Comparison of ENCODE assay signal across 27 cellular contexts in the genomic region with DNA sequence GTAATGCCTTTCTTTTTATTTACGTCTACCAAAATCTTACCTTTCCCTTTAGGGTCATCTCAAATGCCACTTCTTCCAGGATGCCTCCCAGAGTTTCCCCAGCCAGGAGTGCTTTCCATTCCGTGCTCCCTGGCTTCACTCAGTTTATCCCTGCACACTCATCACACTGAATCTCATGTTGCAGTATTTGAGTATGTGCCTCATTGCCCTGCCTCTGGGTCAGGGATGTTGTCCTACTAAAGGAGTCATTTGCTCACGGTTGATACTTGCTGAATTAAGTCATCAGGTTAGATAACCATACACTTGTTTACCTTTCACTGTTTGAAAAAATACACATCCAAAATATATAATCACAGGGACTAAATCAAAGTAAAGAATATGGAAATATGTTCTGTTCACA.
A peak's percentile ranks its signal among the peaks of the same experiment; 100 is the strongest.
DNase-seq lines count a peak whose midpoint lies in the region; ATAC-seq and TF ChIP-seq lines count a peak whose summit lies in the region.
"Had no signal": no experiment of that assay in that cellular context is flagged by ENCODE, and none has a peak within 500 bp of the region (broad histone marks: within the 10 kb centered on the region; RNA-seq: fewer than 3 reads in every experiment).

No MANE protein-coding gene starts in this region.

- peaks cover 46% of the 10 kb centered on the region for H3K4me1 Mint-ChIP-seq in activated T-cell treated with anti-CD3 and anti-CD28 coated beads, Interleukin-2, amount 50 U/mL, for 24 hours (ENCODE audit: low read depth)
- H3K4me1 Mint-ChIP-seq in CD4-positive, CD25-positive, alpha-beta regulatory T cell, result peaks cover 28 to 64% (median 37%) of the 10 kb centered on the region in 4 donors
- peaks cover 54% of the 10 kb centered on the region for H3K4me1 Mint-ChIP-seq in activated T-helper 1 cell treated with anti-CD3 and anti-CD28 coated beads, Interleukin-12 subunit alpha, Interleukin-12 subunit beta, Interleukin-2, Interleukin-4 antibody, amounts not matched to agents 30 ng/mL and 10 ng/mL and 1 ng/mL, durations not matched to agents 14 hours and 24 hours and 36 hours (ENCODE audit: low read depth)
- peaks cover 36 to 71% (median 66%) of the 10 kb centered on the region in 7 donors for H3K4me1 Mint-ChIP-seq in naive thymus-derived CD4-positive, alpha-beta T cell

- no peaks in the 10 kb centered on the region for H3K36me3 Mint-ChIP-seq in activated T-cell treated with anti-CD3 and anti-CD28 coated beads, Interleukin-2, amount 50 U/mL, for 24 hours (ENCODE audit: low read depth)
- H3K36me3 Mint-ChIP-seq in CD4-positive, CD25-positive, alpha-beta regulatory T cell, result no peaks in the 10 kb centered on the region
- peaks cover 10% of the 10 kb centered on the region for H3K36me3 Mint-ChIP-seq in activated T-helper 1 cell treated with anti-CD3 and anti-CD28 coated beads, Interleukin-12 subunit alpha, Interleukin-12 subunit beta, Interleukin-2, Interleukin-4 antibody, amounts not matched to agents 30 ng/mL and 10 ng/mL and 1 ng/mL, durations not matched to agents 14 hours and 24 hours and 36 hours (ENCODE audit: low read depth)
- peaks cover 0 to 24% (median 0%) of the 10 kb centered on the region in 5 donors for H3K36me3 Mint-ChIP-seq in naive thymus-derived CD4-positive, alpha-beta T cell
- H3K36me3 Mint-ChIP-seq: brain had no signal

- H3K27me3 Mint-ChIP-seq in activated T-cell treated with anti-CD3 and anti-CD28 coated beads, Interleukin-2, amount 50 U/mL, for 24 hours, result no peaks in the 10 kb centered on the region
- peaks cover 8% of the 10 kb centered on the region for H3K27me3 Mint-ChIP-seq in CD4-positive, CD25-positive, alpha-beta regulatory T cell
- H3K27me3 Mint-ChIP-seq in activated T-helper 1 cell treated with anti-CD3 and anti-CD28 coated beads, Interleukin-12 subunit alpha, Interleukin-12 subunit beta, Interleukin-2, Interleukin-4 antibody, amounts not matched to agents 30 ng/mL and 10 ng/mL and 1 ng/mL, durations not matched to agents 14 hours and 24 hours and 36 hours (ENCODE audit: insufficient read depth), result no peaks in the 10 kb centered on the region
- no peaks in the 10 kb centered on the region for H3K27me3 Mint-ChIP-seq in naive thymus-derived CD4-positive, alpha-beta T cell

- no peaks in the 10 kb centered on the region for H3K79me2 ChIP-seq in mammary epithelial cell (ENCODE audit: insufficient read depth, low read length)

- no peak for ATAC-seq in CD4-positive, CD25-positive, alpha-beta regulatory T cell (ENCODE audit: low read depth in 2 of 2)
- no peak for ATAC-seq in naive thymus-derived CD4-positive, alpha-beta T cell
- no peak for ATAC-seq in Right ventricle myocardium inferior
- ATAC-seq: SK-N-SH treated with all-trans-retinoic acid at 6 μM for 48 hours had no signal

- CTCF ChIA-PET in naive thymus-derived CD4-positive, alpha-beta T cell (lab: Charles Lee), result no interaction called here
- CTCF ChIA-PET in mammary epithelial cell (lab: Charles Lee; ENCODE audit: low non-redundant PET), result no interaction called here

- peaks cover 33% of the 10 kb centered on the region for H3K4me1 ChIP-seq in CD4-positive, CD25-positive, alpha-beta regulatory T cell (ENCODE audit: control insufficient read depth, insufficient read depth, low read length, poor library complexity, severe bottlenecking)
- H3K4me1 ChIP-seq in naive thymus-derived CD4-positive, alpha-beta T cell (ENCODE audit: control insufficient read depth in 2 of 2, insufficient read depth in 2 of 2, low read length in 2 of 2), result peaks cover 29 to 39% of the 10 kb centered on the region in 2 donors
- no peaks in the 10 kb centered on the region for H3K4me1 ChIP-seq in mammary epithelial cell (ENCODE audit: insufficient read depth, low read length)
- H3K4me1 ChIP-seq: adrenal gland, BE2C had no signal

- in situ Hi-C loops in mammary epithelial cell (cut with MboI; ENCODE audit: low sequenced_read_pairs in 2 of 2), result no loop called here

- no peak overlapping the region for H2AFZ ChIP-seq in mammary epithelial cell (ENCODE audit: low read depth, low read length)
- H2AFZ ChIP-seq: PC-9 had no signal

- WGBS in mammary epithelial cell (ENCODE audit: low coverage, missing lambda C conversion rate), result 94% methylated on average over 3 of the region's 3 CpGs

- peaks cover 8% of the 10 kb centered on the region for H3K9me3 Mint-ChIP-seq in activated T-cell treated with anti-CD3 and anti-CD28 coated beads, Interleukin-2, amount 50 U/mL, for 24 hours
- H3K9me3 Mint-ChIP-seq in CD4-positive, CD25-positive, alpha-beta regulatory T cell, result peaks cover 0 to 4% (median under 1%) of the 10 kb centered on the region in 7 donors
- H3K9me3 Mint-ChIP-seq in activated T-helper 1 cell treated with anti-CD3 and anti-CD28 coated beads, Interleukin-12 subunit alpha, Interleukin-12 subunit beta, Interleukin-2, Interleukin-4 antibody, amounts not matched to agents 30 ng/mL and 10 ng/mL and 1 ng/mL, durations not matched to agents 14 hours and 24 hours and 36 hours, result peaks cover 9% of the 10 kb centered on the region
- peaks cover 0 to 14% (median 2%) of the 10 kb centered on the region in 11 donors for H3K9me3 Mint-ChIP-seq in naive thymus-derived CD4-positive, alpha-beta T cell
- H3K9me3 Mint-ChIP-seq: nephron had no signal

- TF ChIP-seq CTCF in mammary epithelial cell (conservative IDR thresholded peaks at IDR 0.05 in 1 of 2, IDR thresholded peaks at IDR 0.05 in 1 of 2; ENCODE audit: extremely low read depth in 1 of 2, insufficient read depth in 1 of 2, low read depth in 1 of 2, low read length in 2 of 2), result no peak

- H3K4me3 Mint-ChIP-seq in activated T-cell treated with anti-CD3 and anti-CD28 coated beads, Interleukin-2, amount 50 U/mL, for 24 hours, result no peak overlapping the region
- H3K4me3 Mint-ChIP-seq in CD4-positive, CD25-positive, alpha-beta regulatory T cell, result peak overlapping the region; percentile 11 to 73 (median 55)
- H3K4me3 Mint-ChIP-seq in activated T-helper 1 cell treated with anti-CD3 and anti-CD28 coated beads, Interleukin-12 subunit alpha, Interleukin-12 subunit beta, Interleukin-2, Interleukin-4 antibody, amounts not matched to agents 30 ng/mL and 10 ng/mL and 1 ng/mL, durations not matched to agents 14 hours and 24 hours and 36 hours, result peak overlapping the region; percentile 0
- peak overlapping the region; percentile 63 to 94 (median 84) for H3K4me3 Mint-ChIP-seq in naive thymus-derived CD4-positive, alpha-beta T cell
- H3K4me3 Mint-ChIP-seq: brain had no signal

- H3K9ac ChIP-seq in mammary epithelial cell (ENCODE audit: insufficient read depth, low read length), result no peak overlapping the region

- dilution Hi-C loops in mammary epithelial cell (cut with HindIII; ENCODE audit: low sequenced_read_pairs), result no loop called here

- POLR2A ChIA-PET in naive thymus-derived CD4-positive, alpha-beta T cell (lab: Charles Lee), result interaction anchor here (2.8 kb wide), 1 partner anchor 15 kb away, joined by 34 read pairs; no protein-coding TSS in a partner anchor

- no peaks in the 10 kb centered on the region for H3K36me3 ChIP-seq in CD4-positive, CD25-positive, alpha-beta regulatory T cell (ENCODE audit: control insufficient read depth, insufficient read depth, low read length)
- H3K36me3 ChIP-seq in naive thymus-derived CD4-positive, alpha-beta T cell (ENCODE audit: control insufficient read depth in 2 of 3, insufficient read depth in 3 of 3, low read length in 3 of 3), result no peaks in the 10 kb centered on the region
- no peaks in the 10 kb centered on the region for H3K36me3 ChIP-seq in mammary epithelial cell (ENCODE audit: insufficient read depth, low read length)
- H3K36me3 ChIP-seq: adrenal gland, BE2C, tibial nerve had no signal

- H3K27me3 ChIP-seq in CD4-positive, CD25-positive, alpha-beta regulatory T cell (ENCODE audit: control insufficient read depth, insufficient read depth, low read length), result no peaks in the 10 kb centered on the region
- H3K27me3 ChIP-seq in naive thymus-derived CD4-positive, alpha-beta T cell (ENCODE audit: control insufficient read depth in 2 of 2, insufficient read depth in 2 of 2, low read length in 2 of 2), result no peaks in the 10 kb centered on the region
- H3K27me3 ChIP-seq in mammary epithelial cell (ENCODE audit: insufficient read depth, low read length), result no peaks in the 10 kb centered on the region
- H3K27me3 ChIP-seq: adrenal gland, BE2C, tibial nerve had no signal

- H4K20me1 ChIP-seq in mammary epithelial cell (ENCODE audit: insufficient read depth, low read length), result no peaks in the 10 kb centered on the region

- intact Hi-C loops in activated T-helper 1 cell treated with anti-CD3 and anti-CD28 coated beads, Interleukin-12 subunit alpha, Interleukin-12 subunit beta, Interleukin-2, Interleukin-4 antibody, amounts not matched to agents 30 ng/mL and 10 ng/mL and 1 ng/mL, durations not matched to agents 14 hours and 24 hours and 36 hours (cut with micrococcal nuclease), result no loop called here
- intact Hi-C loops in naive thymus-derived CD4-positive, alpha-beta T cell (cut with micrococcal nuclease), result loop anchor here in 1 of 2 donors (2.0 to 5.0 kb wide), 2 partner anchors 14 to 45 kb away; no protein-coding TSS in a partner anchor
- intact Hi-C loops in Right ventricle myocardium inferior (cut with DNase I), result no loop called here
- intact Hi-C loops in mammary epithelial cell (cut with micrococcal nuclease), result no loop called here

- H3K9me3 ChIP-seq in CD4-positive, CD25-positive, alpha-beta regulatory T cell (ENCODE audit: control insufficient read depth in 2 of 2, low read length in 2 of 2), result peaks cover 0 to 5% of the 10 kb centered on the region in 2 experiments
- no peaks in the 10 kb centered on the region for H3K9me3 ChIP-seq in naive thymus-derived CD4-positive, alpha-beta T cell (ENCODE audit: control insufficient read depth in 2 of 3, low read length in 3 of 3)
- H3K9me3 ChIP-seq in mammary epithelial cell (replicated peaks; ENCODE audit: insufficient read depth, low read length), result no peaks in the 10 kb centered on the region
- H3K9me3 ChIP-seq: BE2C had no signal

- H3K4me3 ChIP-seq in CD4-positive, CD25-positive, alpha-beta regulatory T cell (ENCODE audit: low read depth, low read length), result no peak overlapping the region
- peak overlapping the region; percentile 55 for H3K4me3 ChIP-seq in naive thymus-derived CD4-positive, alpha-beta T cell (ENCODE audit: low read length)
- no peak overlapping the region for H3K4me3 ChIP-seq in mammary epithelial cell (replicated peaks in 1 of 3; ENCODE audit: insufficient read depth in 1 of 3, low read depth in 2 of 3, low read length in 3 of 3)
- H3K4me3 ChIP-seq: adrenal gland, PC-9, tibial nerve had no signal

- DNase-seq in activated T-cell treated with anti-CD3 and anti-CD28 coated beads, Interleukin-2, amount 50 U/mL, for 24 hours, result no peak
- DNase-seq in activated T-cell treated with anti-CD3 and anti-CD28 coated beads, Interleukin-2, amount 50 U/mL, for 48 hours, result no peak
- no peak for DNase-seq in CD4-positive, CD25-positive, alpha-beta regulatory T cell
- no peak for DNase-seq in activated T-helper 1 cell treated with anti-CD3 and anti-CD28 coated beads, Interleukin-12 subunit alpha, Interleukin-12 subunit beta, Interleukin-2, Interleukin-4 antibody, amounts not matched to agents 30 ng/mL and 10 ng/mL and 1 ng/mL, durations not matched to agents 14 hours and 24 hours and 36 hours (ENCODE audit: low spot score)
- DNase-seq in naive thymus-derived CD4-positive, alpha-beta T cell, result no peak
- DNase-seq in Right ventricle myocardium inferior (ENCODE audit: missing footprints) (no peak), NCI-H1417 (lab: John Stamatoyannopoulos, UW) (no peak), mammary epithelial cell (no peak)
- DNase-seq: ACHN; activated CD4-positive, alpha-beta T cell treated with anti-CD3 and anti-CD28 coated beads for 4 hours; adrenal gland; BE2C; H7; midbrain; MM.1S; NCI-H2029 treated with DMSO at 0.1 percent for 48 hours; NCI-H526; NK-92 treated with Interleukin-12 subunit alpha and Interleukin-12 subunit beta, amount 100 ng/mL, for 24 hours; PC-9; stimulated activated CD4-positive, alpha-beta T cell treated with anti-CD3 and anti-CD28 coated beads, Interleukin-4, amount 100 ng/mL, for 1 hour; T-helper 9 cell had no signal

- H3K4me2 ChIP-seq in mammary epithelial cell (ENCODE audit: insufficient read depth, low read depth, low read length), result no peak overlapping the region
- H3K4me2 ChIP-seq: PC-9 had no signal

- peak overlapping the region; percentile 93 for H3K27ac Mint-ChIP-seq in activated T-cell treated with anti-CD3 and anti-CD28 coated beads, Interleukin-2, amount 50 U/mL, for 24 hours
- peak overlapping the region; percentile 94 to 96 (median 96) for H3K27ac Mint-ChIP-seq in CD4-positive, CD25-positive, alpha-beta regulatory T cell
- H3K27ac Mint-ChIP-seq in activated T-helper 1 cell treated with anti-CD3 and anti-CD28 coated beads, Interleukin-12 subunit alpha, Interleukin-12 subunit beta, Interleukin-2, Interleukin-4 antibody, amounts not matched to agents 30 ng/mL and 10 ng/mL and 1 ng/mL, durations not matched to agents 14 hours and 24 hours and 36 hours, result no peak overlapping the region
- peak overlapping the region; percentile 91 to 100 (median 98) for H3K27ac Mint-ChIP-seq in naive thymus-derived CD4-positive, alpha-beta T cell
- H3K27ac Mint-ChIP-seq: activated T-helper 2 cell treated with anti-CD3 and anti-CD28 coated beads, Interferon-gamma antibody, Interleukin-2, Interleukin-4, amounts not matched to agents 10 μg/mL and 5 μg/mL and 100 μg/mL, durations not matched to agents 14 hours and 24 hours and 36 hours had no signal

- BruUV-seq in mammary epithelial cell (replicated peaks; lab: Mats Ljungman, UMichigan), result no TSS peak

- H3K27ac ChIP-seq in CD4-positive, CD25-positive, alpha-beta regulatory T cell (ENCODE audit: insufficient read depth, low read length, poor library complexity, severe bottlenecking), result no peak overlapping the region
- no peak overlapping the region for H3K27ac ChIP-seq in naive thymus-derived CD4-positive, alpha-beta T cell (ENCODE audit: low read depth, low read length)
- H3K27ac ChIP-seq in mammary epithelial cell (ENCODE audit: insufficient read depth, low read depth, low read length), result no peak overlapping the region
- H3K27ac ChIP-seq: adrenal gland, PC-9, tibial nerve, VCaP had no signal
